In genomic region chr1:189646066-189646465, GRCh38 we compare ENCODE assay signal across 34 cellular contexts.
"Had no signal": no experiment of that assay in that cellular context is flagged by ENCODE, and none has a peak within 500 bp of the region (broad histone marks: within the 10 kb centered on the region; RNA-seq: fewer than 3 reads in every experiment).

No MANE protein-coding gene starts in this region.

- H3K36me3 ChIP-seq: MG63 had no signal

- H3K27ac ChIP-seq: KMS-11 had no signal

- H3K27me3 ChIP-seq: MG63 had no signal

- H3K9ac ChIP-seq: KMS-11 had no signal

- H3K4me3 ChIP-seq: MG63 had no signal

- H3K9me3 ChIP-seq: MG63 had no signal

- H3K4me2 ChIP-seq: KMS-11 had no signal

- DNase-seq: Karpas-422, Kasumi-1, MG63, MM.1S, MV-4-11, NCI-H1048, NCI-H1092, NCI-H1092 treated with DMSO at 0.1 percent for 48 hours, NCI-H1105, NCI-H1105 treated with DMSO at 0.1 percent for 48 hours, NCI-H1417, NCI-H1417 treated with DMSO at 0.1 percent for 48 hours, NCI-H1436, NCI-H1436 treated with DMSO at 0.1 percent for 48 hours, NCI-H146, NCI-H1694, NCI-H1694 treated with DMSO at 0.1 percent for 48 hours, NCI-H187, NCI-H187 treated with DMSO at 0.1 percent for 48 hours, NCI-H1930, NCI-H2029, NCI-H2029 treated with DMSO at 0.1 percent for 48 hours, NCI-H2081, NCI-H2081 treated with DMSO at 0.1 percent for 48 hours, NCI-H2107, NCI-H2171, NCI-H2171 treated with DMSO at 0.1 percent for 48 hours, NCI-H2227 treated with DMSO at 0.1 percent for 48 hours, NCI-H226, NCI-H345, NCI-H446, NCI-H446 treated with DMSO at 0.1 percent for 48 hours, NCI-H510A had no signal
